14 cellular contexts compared by ENCODE assay signal in the genomic region with DNA sequence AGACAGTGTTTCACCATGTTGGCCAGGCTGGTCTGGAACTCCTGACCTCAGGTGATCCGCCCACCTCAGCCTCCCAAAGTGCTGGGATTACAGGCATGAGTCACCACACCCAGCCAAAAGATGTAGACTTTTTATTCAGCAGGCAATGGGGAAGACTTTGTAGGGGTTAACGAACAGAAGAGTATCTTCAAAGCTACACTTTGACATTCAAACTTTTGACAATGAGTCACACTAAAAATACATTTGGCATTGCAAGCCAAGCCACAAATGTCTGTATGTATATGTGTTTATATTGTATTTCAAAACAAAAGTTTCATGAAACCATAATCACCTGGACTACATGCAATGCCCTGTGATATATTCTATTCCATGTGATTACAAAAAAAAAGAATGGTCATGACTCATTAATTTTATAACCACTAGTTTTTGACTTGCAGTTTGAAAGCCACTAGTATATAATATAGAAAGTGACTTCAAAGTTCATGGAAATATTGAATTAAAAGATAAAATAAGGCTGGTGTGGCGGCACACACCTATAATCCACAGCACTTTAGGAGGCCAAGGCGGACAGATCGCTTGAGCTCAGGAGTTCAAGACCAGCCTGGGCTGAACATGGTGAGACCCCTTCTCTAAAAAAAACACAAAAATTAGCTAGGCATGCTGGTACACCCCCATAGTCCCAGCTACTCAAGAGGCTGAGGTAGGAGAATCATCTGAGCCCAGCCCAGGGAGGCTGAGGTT. TPM values are rescaled to one million over a fixed set of nuclear protein-coding genes. Genes with fewer than 3 reads are reported as not detected.
DNase-seq lines count a peak whose midpoint lies in the region; ATAC-seq and TF ChIP-seq lines count a peak whose summit lies in the region.
"Had no signal": no experiment of that assay in that cellular context is flagged by ENCODE, and none has a peak within 500 bp of the region (broad histone marks: within the 10 kb centered on the region; RNA-seq: fewer than 3 reads in every experiment).

No MANE protein-coding gene starts in this region.

- ATAC-seq in activated naive CD8-positive, alpha-beta T cell treated with anti-CD3 and anti-CD28 coated beads, Interleukin-2, amount 50 U/mL, for 24 hours: peak; percentile 91
- no peak for ATAC-seq in sciatic nerve

- H3K9me3 ChIP-seq in right atrium auricular region: no peaks in the 10 kb centered on the region
- H3K9me3 ChIP-seq: suprapubic skin had no signal

- H3K27ac Mint-ChIP-seq in T-helper 1 cell treated with Interleukin-12 subunit alpha and Interleukin-12 subunit beta and Interleukin-4 antibody, amounts not matched to agents 30 μg/mL and 1 μg/mL, for 36 hours: peak overlapping the region; percentile 36
- H3K27ac Mint-ChIP-seq in HFFc6: peak overlapping the region; percentile 76
- H3K27ac Mint-ChIP-seq in activated naive CD8-positive, alpha-beta T cell treated with anti-CD3 and anti-CD28 coated beads, Interleukin-2, amount 50 U/mL, for 24 hours: peak overlapping the region; percentile 90

- H3K4me3 Mint-ChIP-seq in T-helper 1 cell treated with Interleukin-12 subunit alpha and Interleukin-12 subunit beta and Interleukin-4 antibody, amounts not matched to agents 30 μg/mL and 1 μg/mL, for 36 hours: no peak overlapping the region
- H3K4me3 Mint-ChIP-seq in HFFc6: no peak overlapping the region; the same call in 1 of the 2 replicates
- H3K4me3 Mint-ChIP-seq in activated naive CD8-positive, alpha-beta T cell treated with anti-CD3 and anti-CD28 coated beads, Interleukin-2, amount 50 U/mL, for 24 hours: no peak overlapping the region
- H3K4me3 Mint-ChIP-seq: nephron progenitor cell had no signal

- TF ChIP-seq CTCF in HFFc6 (IDR thresholded peaks at IDR 0.05) (no peak), right atrium auricular region (IDR thresholded peaks at IDR 0.05) (no peak)

- H3K36me3 ChIP-seq in right atrium auricular region: peaks cover 68% of the 10 kb centered on the region

- peaks cover 19% of the 10 kb centered on the region for H3K4me1 Mint-ChIP-seq in T-helper 1 cell treated with Interleukin-12 subunit alpha and Interleukin-12 subunit beta and Interleukin-4 antibody, amounts not matched to agents 30 μg/mL and 1 μg/mL, for 36 hours (ENCODE audit: low read depth)
- H3K4me1 Mint-ChIP-seq in HFFc6 (ENCODE audit: low read depth): peaks cover 14% of the 10 kb centered on the region
- peaks cover 65% of the 10 kb centered on the region for H3K4me1 Mint-ChIP-seq in activated naive CD8-positive, alpha-beta T cell treated with anti-CD3 and anti-CD28 coated beads, Interleukin-2, amount 50 U/mL, for 24 hours
- H3K4me1 Mint-ChIP-seq: nephron progenitor cell had no signal

- peaks cover 34% of the 10 kb centered on the region for H3K36me3 Mint-ChIP-seq in T-helper 1 cell treated with Interleukin-12 subunit alpha and Interleukin-12 subunit beta and Interleukin-4 antibody, amounts not matched to agents 30 μg/mL and 1 μg/mL, for 36 hours (ENCODE audit: low read depth)
- H3K36me3 Mint-ChIP-seq in HFFc6 (ENCODE audit: low read depth): peaks cover 32% of the 10 kb centered on the region
- H3K36me3 Mint-ChIP-seq in activated naive CD8-positive, alpha-beta T cell treated with anti-CD3 and anti-CD28 coated beads, Interleukin-2, amount 50 U/mL, for 24 hours (ENCODE audit: low read depth): peaks cover 77% of the 10 kb centered on the region

- no peaks in the 10 kb centered on the region for H3K27me3 Mint-ChIP-seq in T-helper 1 cell treated with Interleukin-12 subunit alpha and Interleukin-12 subunit beta and Interleukin-4 antibody, amounts not matched to agents 30 μg/mL and 1 μg/mL, for 36 hours (ENCODE audit: low read depth)
- H3K27me3 Mint-ChIP-seq in HFFc6 (ENCODE audit: insufficient read depth): peaks cover 4% of the 10 kb centered on the region; the same call in 1 of the 2 replicates
- H3K27me3 Mint-ChIP-seq in activated naive CD8-positive, alpha-beta T cell treated with anti-CD3 and anti-CD28 coated beads, Interleukin-2, amount 50 U/mL, for 24 hours: no peaks in the 10 kb centered on the region

- intact Hi-C loops in sciatic nerve (cut with DNase I): loop anchor here (5.0 kb wide), 1 partner anchor 453 kb away; no protein-coding TSS in a partner anchor

- no peaks in the 10 kb centered on the region for H3K9me3 Mint-ChIP-seq in T-helper 1 cell treated with Interleukin-12 subunit alpha and Interleukin-12 subunit beta and Interleukin-4 antibody, amounts not matched to agents 30 μg/mL and 1 μg/mL, for 36 hours
- H3K9me3 Mint-ChIP-seq in HFFc6: no peaks in the 10 kb centered on the region
- no peaks in the 10 kb centered on the region for H3K9me3 Mint-ChIP-seq in activated naive CD8-positive, alpha-beta T cell treated with anti-CD3 and anti-CD28 coated beads, Interleukin-2, amount 50 U/mL, for 24 hours
- H3K9me3 Mint-ChIP-seq: nephron progenitor cell had no signal

- DNase-seq in T-helper 1 cell (no peak), HFFc6 (peak; percentile 41), iris pigment epithelial cell (ENCODE audit: low read depth) (peak; percentile 63), sciatic nerve (ENCODE audit: low spot score) (no peak), right atrium auricular region (ENCODE audit: low spot score) (no peak), anterior cingulate cortex (lab: John Stamatoyannopoulos, UW) (no peak)
- peak; percentile 31 for DNase-seq in activated naive CD8-positive, alpha-beta T cell treated with anti-CD3 and anti-CD28 coated beads, Interleukin-2, amount 50 U/mL, for 24 hours
- DNase-seq: Calu3, nephron progenitor cell, SHP77 treated with DMSO at 0.1 percent for 48 hours had no signal

- no peaks in the 10 kb centered on the region for H3K4me1 ChIP-seq in right atrium auricular region
- H3K4me1 ChIP-seq: suprapubic skin had no signal

- no peak overlapping the region for H3K27ac ChIP-seq in right atrium auricular region
- H3K27ac ChIP-seq: 22Rv1, HL-60, suprapubic skin had no signal

- no peak overlapping the region for H3K4me3 ChIP-seq in right atrium auricular region
- H3K4me3 ChIP-seq: suprapubic skin had no signal

- no peaks in the 10 kb centered on the region for H3K27me3 ChIP-seq in right atrium auricular region
- H3K27me3 ChIP-seq: suprapubic skin had no signal

RNA-seq across cellular contexts. Expression of a gene that starts 8.3 kb away (rescaled TPM):
- total RNA-seq in HFFc6 (2021; fragmentation: NEBNext Ultra II Directional; extraction: Animal tissue kit (Norgen Biotek cat#: 25700)): 10 to 100 TPM; 31.0 to 45.9 (median 33.1) TPM
- total RNA-seq in sciatic nerve (20.0 TPM), right atrium auricular region (10 to 100 TPM; 23.0 to 25.1 TPM)

RNA-seq across cellular contexts. Expression of a gene that starts 17.2 kb away (rescaled TPM):
- total RNA-seq in HFFc6 (2021; fragmentation: NEBNext Ultra II Directional; extraction: Animal tissue kit (Norgen Biotek cat#: 25700)): 10 to 100 TPM; 33.4 to 43.3 (median 38.4) TPM
- 39.9 TPM for total RNA-seq in sciatic nerve
- 10 to 100 TPM; 19.2 to 24.6 TPM for total RNA-seq in right atrium auricular region

Comparison
In these comparisons a context has a peak if more than half of its experiments do, and no peak if none do; other contexts are left out.
1. H3K27ac Mint-ChIP-seq: peak in every context shown above with its lines; median percentile 90 in activated naive CD8-positive, alpha-beta T cell treated with anti-CD3 and anti-CD28 coated beads, Interleukin-2, amount 50 U/mL, for 24 hours; 76 in HFFc6; 36 in T-helper 1 cell treated with Interleukin-12 subunit alpha and Interleukin-12 subunit beta and Interleukin-4 antibody, amounts not matched to agents 30 μg/mL and 1 μg/mL, for 36 hours.
2. DNase-seq: peak in HFFc6 (single experiment), activated naive CD8-positive, alpha-beta T cell treated with anti-CD3 and anti-CD28 coated beads, Interleukin-2, amount 50 U/mL, for 24 hours (single experiment) and iris pigment epithelial cell (single experiment); none in T-helper 1 cell (0 of 5), sciatic nerve (single experiment), right atrium auricular region (single experiment) and anterior cingulate cortex (0 of 58).